In genomic region chr4:168411318-168412150, GRCh38 we compare ENCODE assay signal across 1 cellular context.
TF ChIP-seq lines count a peak whose summit lies in the region.

No MANE protein-coding gene starts in this region.

TF ChIP-seq in H1, 55 proteins besides CTCF, POLR2A, EP300 and RAD21:
- TF ChIP-seq JUND (IDR thresholded peaks at IDR 0.05; ENCODE audit: low read length) = peak; percentile 40; the same call in 1 of the 2 replicates
- 0 out of 2 replicates have a peak, but pooled peaks have one; percentile 15 for TF ChIP-seq ATF3 (IDR thresholded peaks at IDR 0.05; ENCODE audit: insufficient read depth, low read depth, low read length)
- TF ChIP-seq CEBPB (IDR thresholded peaks at IDR 0.05; ENCODE audit: low read depth, low read length) = peak; percentile 78; the same call in 1 of the 2 replicates
- no peak for TF ChIP-seq HDAC6 (IDR thresholded peaks at IDR 0.05; ENCODE audit: low read depth, low read length)
